Comparison of ENCODE assay signal across 16 cellular contexts in the genomic region with DNA sequence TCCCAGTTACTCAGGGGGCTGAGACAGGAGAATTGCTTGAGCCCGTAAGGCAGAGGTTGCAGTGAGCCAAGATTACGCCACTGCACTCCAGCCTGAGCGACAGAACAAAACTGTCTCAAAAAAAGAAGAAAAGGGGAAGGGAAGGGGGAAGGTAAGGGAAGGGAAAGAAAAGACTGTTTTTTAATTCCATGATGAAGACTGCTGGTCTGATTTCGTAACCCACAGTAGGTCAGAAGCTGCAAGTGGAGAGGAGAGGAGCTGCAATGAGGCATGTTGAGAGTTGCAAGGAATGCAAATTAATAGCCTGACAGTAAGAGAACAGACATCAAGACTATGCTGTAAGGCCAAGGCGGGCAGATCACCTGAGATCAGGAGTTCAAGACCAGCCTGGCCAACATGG. TPM values are rescaled to one million over a fixed set of nuclear protein-coding genes. Genes with fewer than 3 reads are reported as not detected.
A peak's percentile ranks its signal among the peaks of the same experiment; 100 is the strongest.
DNase-seq lines count a peak whose midpoint lies in the region; ATAC-seq and TF ChIP-seq lines count a peak whose summit lies in the region.
"Had no signal": no experiment of that assay in that cellular context is flagged by ENCODE, and none has a peak within 500 bp of the region (broad histone marks: within the 10 kb centered on the region; RNA-seq: fewer than 3 reads in every experiment).

No MANE protein-coding gene starts in this region.

- TF ChIP-seq POLR2A in IMR-90 (IDR thresholded peaks at IDR 0.05; ENCODE audit: low read depth, low read length) (no peak), tibial nerve (IDR thresholded peaks at IDR 0.05) (no peak)

- peaks cover 15% of the 10 kb centered on the region; the same call in 1 of the 2 replicates for H3K4me1 ChIP-seq in IMR-90 (ENCODE audit: control insufficient read depth, insufficient read depth, low read length)
- peaks cover 43% of the 10 kb centered on the region for H3K4me1 ChIP-seq in adipocyte (ENCODE audit: control insufficient read depth, insufficient read depth, low read length)
- peaks cover 8% of the 10 kb centered on the region for H3K4me1 ChIP-seq in foreskin keratinocyte
- peaks cover 0 to 10% (median 4%) of the 10 kb centered on the region in 4 donors for H3K4me1 ChIP-seq in tibial nerve

- ATAC-seq in IMR-90 (ENCODE audit: low read depth) (peak; percentile 25), foreskin keratinocyte (no peak), GM21825 (IDR thresholded peaks at IDR 0.05; ENCODE audit: unreplicated experiment) (no peak)
- ATAC-seq: Panc1 had no signal

- H2AK5ac ChIP-seq in IMR-90 (ENCODE audit: low read depth, low read length) = no peak overlapping the region; the same call in 1 of the 2 replicates

- TF ChIP-seq RAD21 in IMR-90 (IDR thresholded peaks at IDR 0.05; ENCODE audit: low read length) = no peak

- no peak overlapping the region for H2BK5ac ChIP-seq in IMR-90 (ENCODE audit: low read depth, low read length, poor library complexity, severe bottlenecking)

- H2BK15ac ChIP-seq in IMR-90 (ENCODE audit: low read depth, low read length) = no peak overlapping the region

- H3K4me3 ChIP-seq in IMR-90 (ENCODE audit: insufficient read depth, low read depth, low read length) (no peak overlapping the region), adipocyte (ENCODE audit: low read length) (peak overlapping the region; percentile 41), tibial nerve (no peak overlapping the region)
- H3K4me3 ChIP-seq: esophagus muscularis mucosa, spleen had no signal

- H3K14ac ChIP-seq in IMR-90 (replicated peaks; ENCODE audit: low read depth, low read length) = no peak overlapping the region

- no TSS peak for BruUV-seq in IMR-90 (replicated peaks; lab: Mats Ljungman, UMichigan)

- no peak overlapping the region for H3K56ac ChIP-seq in IMR-90 (ENCODE audit: extremely low read depth, insufficient read depth, low read length)

- H2AFZ ChIP-seq in IMR-90 (replicated peaks; ENCODE audit: low read length, poor library complexity) = no peak overlapping the region

- no peak overlapping the region for H4K8ac ChIP-seq in IMR-90 (ENCODE audit: low read depth in 2 of 2, low read length in 2 of 2)

- POLR2A ChIA-PET in IMR-90 (lab: Charles Lee; ENCODE audit: unreplicated experiment) = interaction anchor here (0.6 kb wide), 1 partner anchor 10 kb away, joined by 3 read pairs; no protein-coding TSS in a partner anchor

- H3K79me1 ChIP-seq in IMR-90 (ENCODE audit: low read depth in 1 of 2, low read length in 2 of 2) = peaks cover 24 to 54% of the 10 kb centered on the region in 2 experiments

- H3K4me2 ChIP-seq in IMR-90 (ENCODE audit: low read depth, low read length) = peak overlapping the region; percentile 28; the same call in 1 of the 2 replicates

- in situ Hi-C loops in IMR-90 (cut with MboI; ENCODE audit: low sequenced_read_pairs) = no loop called here

- CTCF ChIA-PET in IMR-90 (lab: Yijun Ruan, JAX) = interaction anchor here (0.7 kb wide), 1 partner anchor 96 kb away, joined by 3 read pairs; no protein-coding TSS in a partner anchor

- H2BK120ac ChIP-seq in IMR-90 (ENCODE audit: low read depth, low read length) = no peak overlapping the region

- peaks cover 21% of the 10 kb centered on the region for H4K20me1 ChIP-seq in IMR-90 (ENCODE audit: insufficient read depth, low read length)

- WGBS in IMR-90 (ENCODE audit: extremely low coverage in 2 of 2, insufficient read length in 1 of 2), 2 experiments = 100% methylated on average over 1 of the region's 5 CpGs; no CpG with 5 or more reads in 1 of the 2 experiments
- WGBS in tibial nerve, 2 donors = 86 to 87% methylated on average over 5 of the region's 5 CpGs

- no peak overlapping the region for H3K9ac ChIP-seq in IMR-90 (ENCODE audit: low read depth, low read length)
- peak overlapping the region; percentile 59 for H3K9ac ChIP-seq in adipocyte (ENCODE audit: low read length)

- peaks cover 18% of the 10 kb centered on the region for H3K9me1 ChIP-seq in IMR-90 (ENCODE audit: insufficient read depth, low read length)

- no peak overlapping the region for H4K5ac ChIP-seq in IMR-90 (ENCODE audit: low read depth, low read length)

- H3K27me3 ChIP-seq in IMR-90 (ENCODE audit: control insufficient read depth, insufficient read depth, low read length) (no peaks in the 10 kb centered on the region), adipocyte (replicated peaks; ENCODE audit: control insufficient read depth, insufficient read depth, low read length) (no peaks in the 10 kb centered on the region), foreskin keratinocyte (no peaks in the 10 kb centered on the region), tibial nerve (no peaks in the 10 kb centered on the region)
- H3K27me3 ChIP-seq: esophagus muscularis mucosa, spleen had no signal

- peak; percentile 10 for DNase-seq in AG08395 (ENCODE audit: low spot score)
- peak; percentile 52 for DNase-seq in IMR-90
- peak; percentile 78 for DNase-seq in adipocyte (ENCODE audit: low read depth)
- peak; percentile 55 to 76 for DNase-seq in foreskin keratinocyte
- no peak for DNase-seq in NCI-H1092 (lab: John Stamatoyannopoulos, UW)
- DNase-seq in cerebellar nuclear complex (lab: John Stamatoyannopoulos, UW) = no peak
- no peak for DNase-seq in tibial nerve (ENCODE audit: low spot score in 2 of 2)
- DNase-seq: activated CD4-positive, alpha-beta T cell treated with anti-CD3 and anti-CD28 coated beads, Interleukin-2, amount 10 ng/mL, durations not matched to agents 24 days and 14 days; activated naive CD8-positive, alpha-beta T cell treated with anti-CD3 and anti-CD28 coated beads, Interleukin-2, amount 10 ng/mL, durations not matched to agents 7 days and 5 days; NCI-H1105 treated with DMSO at 0.1 percent for 48 hours; NCI-H2227 treated with DMSO at 0.1 percent for 48 hours; occipital lobe; spleen had no signal

- no peak for TF ChIP-seq EP300 in tibial nerve (IDR thresholded peaks at IDR 0.05)

- H3K18ac ChIP-seq in IMR-90 (ENCODE audit: low read depth, low read length) = no peak overlapping the region

- H2AK9ac ChIP-seq in IMR-90 (replicated peaks; ENCODE audit: low read depth, low read length, poor library complexity) = no peak overlapping the region

- H3K23ac ChIP-seq in IMR-90 (ENCODE audit: low read depth, low read length) = no peak overlapping the region; the same call in 1 of the 2 replicates

- H3K4ac ChIP-seq in IMR-90 (ENCODE audit: low read depth, low read length) = no peak overlapping the region

- peaks cover 7% of the 10 kb centered on the region for H3K36me3 ChIP-seq in IMR-90 (ENCODE audit: control insufficient read depth, insufficient read depth, low read length)
- H3K36me3 ChIP-seq in adipocyte (ENCODE audit: control insufficient read depth, insufficient read depth, low read length, severe bottlenecking) = peaks cover 13% of the 10 kb centered on the region
- peaks cover 0 to 16% (median 0%) of the 10 kb centered on the region in 3 donors for H3K36me3 ChIP-seq in tibial nerve

- H3K27ac ChIP-seq in IMR-90 (ENCODE audit: insufficient read depth, low read length) (peak overlapping the region; percentile 12; the same call in 1 of the 2 replicates), foreskin keratinocyte (no peak overlapping the region), tibial nerve (no peak overlapping the region)
- H3K27ac ChIP-seq: esophagus muscularis mucosa had no signal

- H4K91ac ChIP-seq in IMR-90 (ENCODE audit: insufficient read depth, low read depth, low read length) = no peak overlapping the region

- no peaks in the 10 kb centered on the region for H3K9me3 ChIP-seq in IMR-90 (ENCODE audit: control insufficient read depth, insufficient read depth, low read length)
- no peaks in the 10 kb centered on the region for H3K9me3 ChIP-seq in adipocyte (ENCODE audit: control insufficient read depth, low read length)
- no peaks in the 10 kb centered on the region for H3K9me3 ChIP-seq in tibial nerve
- H3K9me3 ChIP-seq: esophagus muscularis mucosa, spleen had no signal

- TF ChIP-seq CTCF in IMR-90 (conservative IDR thresholded peaks at IDR 0.05; ENCODE audit: low read depth, low read length) = no peak
- no peak for TF ChIP-seq CTCF in foreskin keratinocyte (conservative IDR thresholded peaks at IDR 0.05)
- TF ChIP-seq CTCF in tibial nerve (IDR thresholded peaks at IDR 0.05) = no peak

- no peak overlapping the region for H2BK20ac ChIP-seq in IMR-90 (ENCODE audit: low read depth, low read length)

- dilution Hi-C loops in IMR-90 (cut with HindIII; ENCODE audit: low sequenced_read_pairs, unreplicated experiment) = no loop called here

- intact Hi-C loops in IMR-90 (cut with micrococcal nuclease) = no loop called here

TF ChIP-seq in IMR-90, 13 proteins besides CTCF, POLR2A, EP300 and RAD21:
- TF ChIP-seq CEBPB (IDR thresholded peaks at IDR 0.05; ENCODE audit: low read depth, low read length) = peak; percentile 81
- no peak for TF ChIP-seq SMC3 (IDR thresholded peaks at IDR 0.05; ENCODE audit: low read depth, low read length)

RNA-seq across cellular contexts. Expression of a gene that starts 33.3 kb away (rescaled TPM):
- total RNA-seq in IMR-90 (2012; rRNA removed) (60.6 and 65.0 TPM in 2 replicates), foreskin keratinocyte (25.5 and 30.2 TPM in 2 replicates), tibial nerve (10 to 100 TPM; 47.3 to 95.4 (median 61.3) TPM)
- polyA plus RNA-seq in IMR-90 (2012; rRNA removed) (6.9 and 8.0 TPM in 2 replicates), foreskin keratinocyte (2.1 and 2.3 TPM in 2 replicates)
- 1.6 and 1.7 TPM in 2 replicates for polyA plus RNA-seq in IMR-90 (2012; cell fraction: cytosol; rRNA removed)
- polyA plus RNA-seq in IMR-90 (2012; cell fraction: nucleus; rRNA removed; ENCODE audit: low replicate concordance) = 2.8 and 15.1 TPM in 2 replicates

Comparison
In these comparisons a context has a peak if more than half of its experiments do, and no peak if none do; other contexts are left out.
1. DNase-seq: peak in AG08395 (single experiment), IMR-90 (single experiment), adipocyte (single experiment) and foreskin keratinocyte (2 of 2); none in NCI-H1092 (single experiment), cerebellar nuclear complex (0 of 2) and tibial nerve (0 of 2).